Comparison of ENCODE assay signal across 10 cellular contexts in genomic region chr18:46156124-46156745, GRCh38. TPM values are rescaled to one million over a fixed set of nuclear protein-coding genes. Genes with fewer than 3 reads are reported as not detected.
DNase-seq lines count a peak whose midpoint lies in the region; ATAC-seq and TF ChIP-seq lines count a peak whose summit lies in the region.
"Had no signal": no experiment of that assay in that cellular context is flagged by ENCODE, and none has a peak within 500 bp of the region (broad histone marks: within the 10 kb centered on the region; RNA-seq: fewer than 3 reads in every experiment).

No MANE protein-coding gene starts in this region.

- no peaks in the 10 kb centered on the region for H3K36me3 ChIP-seq in mesendoderm (ENCODE audit: control insufficient read depth, insufficient read depth, low read length)
- H3K36me3 ChIP-seq in ovary, result no peaks in the 10 kb centered on the region

- no peaks in the 10 kb centered on the region for H3K36me3 Mint-ChIP-seq in CD4-positive, alpha-beta T cell (ENCODE audit: low read depth)
- no peaks in the 10 kb centered on the region for H3K36me3 Mint-ChIP-seq in T-cell
- H3K36me3 Mint-ChIP-seq in activated naive CD4-positive, alpha-beta T cell treated with anti-CD3 and anti-CD28 coated beads, Interleukin-2, amount 50 U/mL, for 72 hours, result peaks cover 0 to 19% of the 10 kb centered on the region in 2 donors
- H3K36me3 Mint-ChIP-seq in natural killer cell, result no peaks in the 10 kb centered on the region

- no peaks in the 10 kb centered on the region for H3K27me3 Mint-ChIP-seq in CD4-positive, alpha-beta T cell
- H3K27me3 Mint-ChIP-seq in T-cell (no peaks in the 10 kb centered on the region), natural killer cell (ENCODE audit: low read depth in 2 of 2) (no peaks in the 10 kb centered on the region)

- no peak overlapping the region for H2BK120ac ChIP-seq in mesendoderm (ENCODE audit: low read depth, low read length)

- no peak overlapping the region for H2BK15ac ChIP-seq in mesendoderm (replicated peaks; ENCODE audit: low read depth)

- no peak for TF ChIP-seq CTCF in CD4-positive, alpha-beta T cell (IDR thresholded peaks at IDR 0.05)
- no peak for TF ChIP-seq CTCF in natural killer cell (IDR thresholded peaks at IDR 0.05)
- TF ChIP-seq CTCF in ovary (IDR thresholded peaks at IDR 0.05), result no peak

- H4K8ac ChIP-seq in mesendoderm (ENCODE audit: low read depth, low read length), result no peak overlapping the region

- no peak overlapping the region for H3K56ac ChIP-seq in mesendoderm (ENCODE audit: low read length)

- no peak overlapping the region for H3K4ac ChIP-seq in mesendoderm (ENCODE audit: low read depth, low read length)

- no peaks in the 10 kb centered on the region for H3K9me3 ChIP-seq in CD4-positive, alpha-beta T cell (ENCODE audit: control insufficient read depth, low read length)
- H3K9me3 ChIP-seq in ovary, result no peaks in the 10 kb centered on the region

- no peaks in the 10 kb centered on the region for H3K79me2 ChIP-seq in mesendoderm (ENCODE audit: control insufficient read depth, insufficient read depth, low read length)

- no peak overlapping the region for H3K18ac ChIP-seq in mesendoderm (ENCODE audit: low read length)

- no peaks in the 10 kb centered on the region for H3K79me1 ChIP-seq in mesendoderm (ENCODE audit: low read length)

- H2AK5ac ChIP-seq in mesendoderm (ENCODE audit: low read length), result no peak overlapping the region

- peak; percentile 41 for ATAC-seq in CD4-positive, alpha-beta T cell (ENCODE audit: poor library complexity)
- ATAC-seq in T-cell (replicated peaks in 1 of 4) (peak; percentile 55 to 67 (median 62)), natural killer cell (peak in 2 of 3 donors; percentile 24 to 45), GM18907 (IDR thresholded peaks at IDR 0.05; ENCODE audit: unreplicated experiment) (no peak)
- peak; percentile 58 to 86 for ATAC-seq in activated naive CD4-positive, alpha-beta T cell treated with anti-CD3 and anti-CD28 coated beads, Interleukin-2, amount 50 U/mL, for 72 hours

- no peak overlapping the region for H4K5ac ChIP-seq in mesendoderm (ENCODE audit: low read length)

- H2BK5ac ChIP-seq in mesendoderm (ENCODE audit: low read length), result no peak overlapping the region

- no peak overlapping the region for H3K23ac ChIP-seq in mesendoderm (ENCODE audit: low read length)

- no CpG with 5 or more reads among the region's 3 CpGs for WGBS in mesendoderm (ENCODE audit: extremely low coverage, insufficient coverage, low lambda C conversion rate)
- WGBS in ovary, 3 donors, result 60 to 68% (median 66%) methylated on average over 3 of the region's 3 CpGs

- H3K4me3 ChIP-seq in mesendoderm (ENCODE audit: low read length), result no peak overlapping the region
- H3K4me3 ChIP-seq in ovary, result no peak overlapping the region

- H3K27ac Mint-ChIP-seq in CD4-positive, alpha-beta T cell, result peak overlapping the region; percentile 78
- H3K27ac Mint-ChIP-seq in T-cell (peak overlapping the region; percentile 95 to 99), natural killer cell (peak overlapping the region; percentile 73 to 80)
- H3K27ac Mint-ChIP-seq in activated naive CD4-positive, alpha-beta T cell treated with anti-CD3 and anti-CD28 coated beads, Interleukin-2, amount 50 U/mL, for 72 hours, result peak overlapping the region; percentile 90 to 96

- H3K4me3 Mint-ChIP-seq in CD4-positive, alpha-beta T cell, result peak overlapping the region; percentile 42
- peak overlapping the region; percentile 37 to 73 (median 60) for H3K4me3 Mint-ChIP-seq in T-cell
- H3K4me3 Mint-ChIP-seq in natural killer cell, result peak overlapping the region; percentile 77

- H3K4me2 ChIP-seq in mesendoderm (ENCODE audit: low read length), result no peak overlapping the region

- TF ChIP-seq POLR2A in ovary (IDR thresholded peaks at IDR 0.05), result no peak

- H3K4me1 ChIP-seq in mesendoderm (ENCODE audit: control insufficient read depth, low read depth, low read length) (no peaks in the 10 kb centered on the region), ovary (ENCODE audit: insufficient read depth) (no peaks in the 10 kb centered on the region)

- no peaks in the 10 kb centered on the region for H3K27me3 ChIP-seq in CD4-positive, alpha-beta T cell (ENCODE audit: control insufficient read depth, insufficient read depth, low read length)
- H3K27me3 ChIP-seq in mesendoderm (ENCODE audit: insufficient read depth, low read length, poor library complexity), result no peaks in the 10 kb centered on the region
- no peaks in the 10 kb centered on the region for H3K27me3 ChIP-seq in ovary

- intact Hi-C loops in CD4-positive, alpha-beta T cell (cut with DNase I, micrococcal nuclease), result loop anchor here in 1 of 2 experiments (2.0 kb wide), 1 partner anchor 17 kb away; no protein-coding TSS in a partner anchor
- intact Hi-C loops in natural killer cell (cut with micrococcal nuclease) (no loop called here), ovary (cut with DNase I) (loop anchor here in 1 of 4 donors (10.0 kb wide), 1 partner anchor 499 kb away; the partner anchor contains the start of gene LOXHD1)

- no peak for TF ChIP-seq EP300 in ovary (IDR thresholded peaks at IDR 0.05)

- peak in 1 of 10 experiments; percentile 24 for DNase-seq in CD4-positive, alpha-beta T cell
- peak in 4 of 34 experiments; percentile 2 to 21 (median 16) for DNase-seq in T-cell
- DNase-seq in activated naive CD4-positive, alpha-beta T cell treated with anti-CD3 and anti-CD28 coated beads, Interleukin-2, amount 50 U/mL, for 72 hours (ENCODE audit: low spot score in 2 of 2), result peak in 1 of 2 donors; percentile 34
- no peak for DNase-seq in natural killer cell
- no peak for DNase-seq in mesendoderm
- no peak for DNase-seq in inferior parietal cortex (ENCODE audit: extremely low spot score)
- no peak for DNase-seq in ovary
- DNase-seq: NCI-H82, occipital lobe had no signal

- H3K9ac ChIP-seq in mesendoderm (ENCODE audit: low read length), result no peak overlapping the region

- peak overlapping the region; percentile 62 for H3K27ac ChIP-seq in CD4-positive, alpha-beta T cell (ENCODE audit: low read depth, low read length)
- H3K27ac ChIP-seq in mesendoderm (ENCODE audit: low read depth, low read length), result no peak overlapping the region
- no peak overlapping the region for H3K27ac ChIP-seq in ovary

- POLR2A ChIA-PET in CD4-positive, alpha-beta T cell (lab: Charles Lee), result no interaction called here
- POLR2A ChIA-PET in T-cell (lab: Charles Lee), result no interaction called here

- CTCF ChIA-PET in CD4-positive, alpha-beta T cell (lab: Charles Lee), result interaction anchor here (1.4 to 3.9 kb wide), 2 partner anchors 17 kb away, joined by 6 to 28 read pairs; a partner anchor contains a TSS
- CTCF ChIA-PET in T-cell (lab: Charles Lee), result interaction anchor here (1.0 kb wide), 2 partner anchors 17 to 502 kb away, joined by 3 read pairs; a partner anchor contains a TSS

- H3K9me3 Mint-ChIP-seq in CD4-positive, alpha-beta T cell, result no peaks in the 10 kb centered on the region
- H3K9me3 Mint-ChIP-seq in T-cell (no peaks in the 10 kb centered on the region), natural killer cell (no peaks in the 10 kb centered on the region)
- H3K9me3 Mint-ChIP-seq in activated naive CD4-positive, alpha-beta T cell treated with anti-CD3 and anti-CD28 coated beads, Interleukin-2, amount 50 U/mL, for 72 hours, result peaks cover 0 to 3% of the 10 kb centered on the region in 2 donors

- peaks cover 73% of the 10 kb centered on the region for H3K4me1 Mint-ChIP-seq in CD4-positive, alpha-beta T cell (ENCODE audit: low read depth)
- peaks cover 75 to 90% (median 84%) of the 10 kb centered on the region in 3 donors for H3K4me1 Mint-ChIP-seq in T-cell
- H3K4me1 Mint-ChIP-seq in natural killer cell, result peaks cover 32 to 51% of the 10 kb centered on the region in 2 donors

RNA-seq across cellular contexts. Expression of gene HAUS1, which starts 52.0 kb away (rescaled TPM):
- total RNA-seq in CD4-positive, alpha-beta T cell, result 10 to 100 TPM in 1 of 2 experiments, 1 to 10 TPM in 1; 8.8 to 10.8 TPM
- total RNA-seq in T-cell, result 10 to 100 TPM; 16.3 to 23.2 (median 20.6) TPM
- 10 to 100 TPM; 54.4 to 61.4 TPM for total RNA-seq in activated naive CD4-positive, alpha-beta T cell treated with anti-CD3 and anti-CD28 coated beads, Interleukin-2, amount 50 U/mL, for 72 hours
- 10 to 100 TPM; 15.2 to 20.8 (median 16.3) TPM for total RNA-seq in natural killer cell
- 148 TPM for polyA plus RNA-seq in mesendoderm (2013, experiment 1 of 2)
- 213 TPM for polyA plus RNA-seq in mesendoderm (2013, experiment 2 of 2)
- 10 to 100 TPM; 20.3 to 54.2 (median 28.1) TPM for total RNA-seq in ovary
- polyA plus RNA-seq in ovary, result 10 to 100 TPM; 18.6 to 39.0 TPM

RNA-seq across cellular contexts. Expression of gene ATP5F1A, which starts 58.1 kb away (rescaled TPM):
- 100 to 1,000 TPM; 205 to 206 TPM for total RNA-seq in CD4-positive, alpha-beta T cell
- 100 to 1,000 TPM; 180 to 264 (median 238) TPM for total RNA-seq in T-cell
- total RNA-seq in activated naive CD4-positive, alpha-beta T cell treated with anti-CD3 and anti-CD28 coated beads, Interleukin-2, amount 50 U/mL, for 72 hours, result 100 to 1,000 TPM; 452 to 469 TPM
- total RNA-seq in natural killer cell, result 100 to 1,000 TPM; 209 to 218 (median 218) TPM
- 381 TPM for polyA plus RNA-seq in mesendoderm (2013, experiment 1 of 2)
- polyA plus RNA-seq in mesendoderm (2013, experiment 2 of 2), result 380 TPM
- total RNA-seq in ovary, result 100 to 1,000 TPM; 267 to 370 (median 294) TPM
- 100 to 1,000 TPM; 251 to 409 TPM for polyA plus RNA-seq in ovary
